ENCODE assay signal across 8 cellular contexts in the genomic region with DNA sequence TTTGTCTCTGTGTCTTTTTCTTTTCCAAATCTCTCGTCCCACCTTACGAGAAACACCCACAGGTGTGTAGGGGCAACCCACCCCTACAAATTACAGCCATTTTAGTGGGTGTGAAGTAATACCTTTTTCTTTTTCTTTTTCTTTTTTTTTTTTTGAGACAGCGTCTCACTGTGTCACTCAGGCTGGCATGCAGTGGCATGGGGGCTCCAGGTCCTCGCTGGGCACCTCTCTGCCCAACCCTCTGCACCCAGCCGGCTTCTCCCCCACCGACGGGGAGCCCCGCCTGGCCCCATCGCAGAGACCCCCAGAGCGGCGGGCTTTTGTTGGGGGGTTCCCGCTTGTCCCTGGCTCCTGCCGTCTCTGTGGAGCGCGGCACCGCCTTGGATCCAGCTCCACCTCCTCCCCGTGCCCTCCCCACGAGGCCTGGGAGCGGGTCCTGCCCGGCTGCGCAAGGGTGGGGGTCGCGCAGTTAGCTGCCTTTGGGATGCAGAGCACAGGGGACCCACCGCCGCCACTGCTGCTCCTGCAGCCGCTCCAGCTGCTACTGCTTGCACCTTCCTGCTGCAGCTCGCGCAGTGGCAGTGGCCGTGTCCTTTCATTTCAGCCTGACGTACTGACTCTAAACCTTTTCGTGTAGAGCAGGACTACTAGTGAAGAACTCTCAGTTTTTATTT. TPM values are rescaled to one million over a fixed set of nuclear protein-coding genes. Genes with fewer than 3 reads are reported as not detected.
A peak's percentile ranks its signal among the peaks of the same experiment; 100 is the strongest.
DNase-seq lines count a peak whose midpoint lies in the region; ATAC-seq, FAIRE-seq and TF ChIP-seq lines count a peak whose summit lies in the region.

No MANE protein-coding gene starts in this region.

- ATAC-seq in HG03064 (IDR thresholded peaks at IDR 0.05; ENCODE audit: low read depth, unreplicated experiment) (peak; percentile 75), GM18519 (IDR thresholded peaks at IDR 0.05; ENCODE audit: low FRiP score, unreplicated experiment) (no peak)

- peak overlapping the region; percentile 33 for H2AFZ ChIP-seq in neural cell (ENCODE audit: low read depth, low read length)

- TF ChIP-seq POLR2A in GM12892 (IDR thresholded peaks at IDR 0.05; ENCODE audit: low read depth, low read length): no peak

- H3K9me3 ChIP-seq in neural cell (ENCODE audit: low read length): no peaks in the 10 kb centered on the region

- no peaks in the 10 kb centered on the region for H3F3A ChIP-seq in neural cell (ENCODE audit: insufficient read depth, low read length, poor library complexity, severe bottlenecking)

- TF ChIP-seq CTCF in epithelial cell of proximal tubule (conservative IDR thresholded peaks at IDR 0.05; ENCODE audit: low read depth, low read length) (no peak), neural cell (IDR thresholded peaks at IDR 0.05; ENCODE audit: poor library complexity, severe bottlenecking) (no peak)

- H3K79me2 ChIP-seq in neural cell (replicated peaks; ENCODE audit: insufficient read depth, low read length): no peaks in the 10 kb centered on the region

- no peak for DNase-seq in GM12892 (ENCODE audit: insufficient read length)
- peak; percentile 36 for DNase-seq in activated CD4-positive, alpha-beta T cell treated with anti-CD3 and anti-CD28 coated beads, Interleukin-2, amount 50 U/mL, for 1 hour
- no peak for DNase-seq in epithelial cell of proximal tubule (ENCODE audit: low read depth)
- no peak for DNase-seq in A172 (ENCODE audit: low spot score)
- DNase-seq in putamen (ENCODE audit: low spot score): no peak

- H3K9ac ChIP-seq in neural cell (ENCODE audit: low read length): no peak overlapping the region

- no peak overlapping the region for H3K4me2 ChIP-seq in neural cell (ENCODE audit: low read length)

- H3K27ac ChIP-seq in neural cell (ENCODE audit: low read length): no peak overlapping the region

- H3K27me3 ChIP-seq in neural cell (ENCODE audit: insufficient read depth, low read depth, low read length): peaks cover 3% of the 10 kb centered on the region

- peak; percentile 44 for FAIRE-seq in GM12892 (lab: Jason Lieb, UNC)

- no peaks in the 10 kb centered on the region for H3K9me2 ChIP-seq in neural cell (ENCODE audit: insufficient read depth, low read length)

- H3K36me3 ChIP-seq in neural cell (ENCODE audit: insufficient read depth, low read length): no peaks in the 10 kb centered on the region

- H4K20me1 ChIP-seq in neural cell (ENCODE audit: insufficient read depth): no peaks in the 10 kb centered on the region

- H3K4me3 ChIP-seq in epithelial cell of proximal tubule (ENCODE audit: low read depth, low read length) (peak overlapping the region; percentile 65), neural cell (ENCODE audit: low read length) (peak overlapping the region; percentile 49)

- no peak for TF ChIP-seq RAD21 in neural cell (conservative IDR thresholded peaks at IDR 0.05)

- TF ChIP-seq EP300 in neural cell (conservative IDR thresholded peaks at IDR 0.05; ENCODE audit: poor library complexity, severe bottlenecking): no peak

TF ChIP-seq in neural cell, 6 proteins besides CTCF, POLR2A, EP300 and RAD21:
- TF ChIP-seq POLR2AphosphoS5 (IDR thresholded peaks at IDR 0.05): no peak
- no peak for TF ChIP-seq MXI1 (conservative IDR thresholded peaks at IDR 0.05; ENCODE audit: poor library complexity, severe bottlenecking)
- TF ChIP-seq SMC3 (conservative IDR thresholded peaks at IDR 0.05; ENCODE audit: poor library complexity): no peak
TF ChIP-seq in neural cell: peak in this region for 0.

RNA-seq across cellular contexts. Expression of a gene that starts 10.9 kb away (rescaled TPM):
- polyA plus RNA-seq in GM12892 (2012; ENCODE audit: missing spikeins): 24.1 TPM
- 19.4 and 30.4 TPM in 2 replicates for total RNA-seq in epithelial cell of proximal tubule
- 77.3 and 84.2 TPM in 2 replicates for polyA plus RNA-seq in neural cell
- 59.4 and 62.3 TPM in 2 replicates for polyA minus RNA-seq in neural cell
- 45.0 and 74.6 TPM in 2 replicates for total RNA-seq in A172 (2014; rRNA removed; shearing (Covaris generic))

RNA-seq across cellular contexts. Expression of a gene that starts 15.8 kb away (rescaled TPM):
- 37.0 TPM for polyA plus RNA-seq in GM12892 (2012; ENCODE audit: missing spikeins)
- total RNA-seq in epithelial cell of proximal tubule: 76.0 and 117 TPM in 2 replicates
- polyA plus RNA-seq in neural cell: 44.2 and 53.2 TPM in 2 replicates
- polyA minus RNA-seq in neural cell: 48.2 and 54.3 TPM in 2 replicates
- 120 TPM in 2 replicates for total RNA-seq in A172 (2014; rRNA removed; shearing (Covaris generic))
